Comparison of ENCODE assay signal across 16 cellular contexts in the genomic region with DNA sequence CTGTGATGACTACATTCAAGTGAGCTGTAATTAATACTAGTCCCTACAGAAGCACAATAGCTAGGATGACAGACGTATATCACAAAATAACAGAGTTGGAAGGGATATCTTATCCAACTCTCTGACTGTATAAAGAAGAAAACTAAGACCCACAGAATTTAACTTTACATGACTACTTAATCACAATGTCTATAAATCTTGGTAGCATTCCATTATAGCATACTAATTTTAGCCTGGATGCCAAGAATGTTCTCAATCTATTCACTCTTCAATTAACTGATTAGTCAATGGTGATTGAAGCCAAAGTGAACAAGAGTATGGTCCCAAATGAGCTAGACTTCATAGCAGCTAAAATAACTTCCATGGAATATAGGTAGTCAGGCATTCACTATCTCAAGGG.
"Had no signal": no experiment of that assay in that cellular context is flagged by ENCODE, and none has a peak within 500 bp of the region (broad histone marks: within the 10 kb centered on the region; RNA-seq: fewer than 3 reads in every experiment).

No MANE protein-coding gene starts in this region.

- H3K4me1 Mint-ChIP-seq: naive thymus-derived CD8-positive, alpha-beta T cell; stimulated activated naive B cell treated with anti-CD40 and anti-IgM and Interleukin-4, amounts not matched to agents 10 μg/mL and 1 μg/mL and 100 μg/mL, for 72 hours; stimulated activated naive CD8-positive, alpha-beta T cell treated with anti-CD3 and anti-CD28 coated beads, Interleukin-15, amount 100 ng/mL, for 72 hours had no signal

- DNase-seq: erythroblast; heart left ventricle; hypothalamus; kidney glomerular epithelial cell; mucosa of descending colon; naive thymus-derived CD8-positive, alpha-beta T cell; posterior cingulate gyrus; stimulated activated CD4-positive, alpha-beta T cell treated with anti-CD3 and anti-CD28 coated beads, Interleukin-2, amount 100 ng/mL, for 24 hours; stimulated activated CD4-positive, alpha-beta T cell treated with anti-CD3 and anti-CD28 coated beads, Interleukin-4, amount 100 ng/mL, for 4 hours; stimulated activated naive B cell treated with anti-CD40 and anti-IgM and Interleukin-4, amounts not matched to agents 10 μg/mL and 1 μg/mL and 100 μg/mL, for 72 hours; stimulated activated naive CD8-positive, alpha-beta T cell treated with anti-CD3 and anti-CD28 coated beads, Interleukin-15, amount 100 ng/mL, for 72 hours; testis; transverse colon had no signal

- H3K27ac ChIP-seq: heart left ventricle, neutrophil, skin epidermis, testis, transverse colon had no signal

- H3K27ac Mint-ChIP-seq: dendritic cell treated with granulocyte-macrophage colony-stimulating factor and Interleukin-4, amounts not matched to agents 40 ng/mL and 50 ng/mL, for 4 days; naive thymus-derived CD8-positive, alpha-beta T cell; stimulated activated naive B cell treated with anti-CD40 and anti-IgM and Interleukin-4, amounts not matched to agents 10 μg/mL and 1 μg/mL and 100 μg/mL, for 72 hours; stimulated activated naive CD8-positive, alpha-beta T cell treated with anti-CD3 and anti-CD28 coated beads, Interleukin-15, amount 100 ng/mL, for 72 hours had no signal

- H3K4me3 Mint-ChIP-seq: dendritic cell treated with granulocyte-macrophage colony-stimulating factor and Interleukin-4, amounts not matched to agents 40 ng/mL and 50 ng/mL, for 4 days; naive thymus-derived CD8-positive, alpha-beta T cell; stimulated activated naive B cell treated with anti-CD40 and anti-IgM and Interleukin-4, amounts not matched to agents 10 μg/mL and 1 μg/mL and 100 μg/mL, for 72 hours; stimulated activated naive CD8-positive, alpha-beta T cell treated with anti-CD3 and anti-CD28 coated beads, Interleukin-15, amount 100 ng/mL, for 72 hours had no signal

- H3K36me3 ChIP-seq: heart left ventricle, neutrophil, transverse colon had no signal

- H3K4me1 ChIP-seq: heart left ventricle, testis, transverse colon had no signal

- H3K4me3 ChIP-seq: heart left ventricle, mucosa of descending colon, skin epidermis, testis, transverse colon had no signal

- H3K27me3 ChIP-seq: neutrophil, testis, transverse colon had no signal

- H3K9me3 ChIP-seq: heart left ventricle, mucosa of descending colon, neutrophil, testis, transverse colon had no signal

- H3K9me3 Mint-ChIP-seq: dendritic cell treated with granulocyte-macrophage colony-stimulating factor and Interleukin-4, amounts not matched to agents 40 ng/mL and 50 ng/mL, for 4 days; naive thymus-derived CD8-positive, alpha-beta T cell; stimulated activated naive B cell treated with anti-CD40 and anti-IgM and Interleukin-4, amounts not matched to agents 10 μg/mL and 1 μg/mL and 100 μg/mL, for 72 hours; stimulated activated naive CD8-positive, alpha-beta T cell treated with anti-CD3 and anti-CD28 coated beads, Interleukin-15, amount 100 ng/mL, for 72 hours had no signal

- H3K36me3 Mint-ChIP-seq: naive thymus-derived CD8-positive, alpha-beta T cell; stimulated activated naive B cell treated with anti-CD40 and anti-IgM and Interleukin-4, amounts not matched to agents 10 μg/mL and 1 μg/mL and 100 μg/mL, for 72 hours had no signal

- H3K27me3 Mint-ChIP-seq: dendritic cell treated with granulocyte-macrophage colony-stimulating factor and Interleukin-4, amounts not matched to agents 40 ng/mL and 50 ng/mL, for 4 days; naive thymus-derived CD8-positive, alpha-beta T cell; stimulated activated naive B cell treated with anti-CD40 and anti-IgM and Interleukin-4, amounts not matched to agents 10 μg/mL and 1 μg/mL and 100 μg/mL, for 72 hours; stimulated activated naive CD8-positive, alpha-beta T cell treated with anti-CD3 and anti-CD28 coated beads, Interleukin-15, amount 100 ng/mL, for 72 hours had no signal
